8 cellular contexts compared by ENCODE assay signal in genomic region chr4:6658635-6659075, GRCh38. TPM values are rescaled to one million over a fixed set of nuclear protein-coding genes. Genes with fewer than 3 reads are reported as not detected.
DNase-seq lines count a peak whose midpoint lies in the region; ATAC-seq and TF ChIP-seq lines count a peak whose summit lies in the region.

No MANE protein-coding gene starts in this region.

- DNase-seq in AG10803 (ENCODE audit: low read depth): peak; percentile 58
- peak; percentile 61 for DNase-seq in activated CD4-positive, CD25-positive, alpha-beta regulatory T cell treated with anti-CD3 and anti-CD28 coated beads, Interleukin-2, amount 50 U/mL, for 72 hours
- DNase-seq in coronary artery (ENCODE audit: low spot score): peak; percentile 77
- no peak for DNase-seq in mesendoderm
- peak; percentile 39 for DNase-seq in stimulated activated naive B cell treated with anti-CD40 and anti-IgM and Interleukin-4, amounts not matched to agents 10 μg/mL and 1 μg/mL and 100 μg/mL, for 72 hours
- DNase-seq in NCI-H524 (lab: John Stamatoyannopoulos, UW): no peak

- TF ChIP-seq CTCF in AG10803 (conservative IDR thresholded peaks at IDR 0.05; ENCODE audit: low read length) (no peak), coronary artery (IDR thresholded peaks at IDR 0.05) (no peak)

- peaks cover 5% of the 10 kb centered on the region for H3K27me3 ChIP-seq in mesendoderm (ENCODE audit: insufficient read depth, low read length, poor library complexity)

- WGBS in mesendoderm (ENCODE audit: extremely low coverage, insufficient coverage, low lambda C conversion rate): no CpG with 5 or more reads among the region's 52 CpGs

- H3K27ac ChIP-seq in coronary artery: peak overlapping the region; percentile 78 to 81
- no peak overlapping the region for H3K27ac ChIP-seq in mesendoderm (ENCODE audit: low read depth, low read length)

- H3K9me3 Mint-ChIP-seq in stimulated activated naive B cell treated with anti-CD40 and anti-IgM and Interleukin-4, amounts not matched to agents 10 μg/mL and 1 μg/mL and 100 μg/mL, for 72 hours: peaks cover 0 to 3% of the 10 kb centered on the region in 2 donors

- H3K9ac ChIP-seq in mesendoderm (ENCODE audit: low read length): peak overlapping the region; percentile 60

- no peak overlapping the region for H4K8ac ChIP-seq in mesendoderm (ENCODE audit: low read depth, low read length)

- H3K4me3 ChIP-seq in AG10803 (ENCODE audit: low read length): peak overlapping the region; percentile 44
- peak overlapping the region; percentile 72 for H3K4me3 ChIP-seq in coronary artery
- no peak overlapping the region for H3K4me3 ChIP-seq in mesendoderm (ENCODE audit: low read length)

- H3K4me3 Mint-ChIP-seq in stimulated activated naive B cell treated with anti-CD40 and anti-IgM and Interleukin-4, amounts not matched to agents 10 μg/mL and 1 μg/mL and 100 μg/mL, for 72 hours: peak overlapping the region; percentile 74 to 86

- H3K27me3 Mint-ChIP-seq in stimulated activated naive B cell treated with anti-CD40 and anti-IgM and Interleukin-4, amounts not matched to agents 10 μg/mL and 1 μg/mL and 100 μg/mL, for 72 hours: peaks cover 37 to 53% of the 10 kb centered on the region in 2 donors

- H3K4me2 ChIP-seq in mesendoderm (ENCODE audit: low read length): peak overlapping the region; percentile 39

- no peak overlapping the region for H2AK5ac ChIP-seq in mesendoderm (ENCODE audit: low read length)

- H3K18ac ChIP-seq in mesendoderm (ENCODE audit: low read length): no peak overlapping the region

- H3K79me1 ChIP-seq in mesendoderm (ENCODE audit: low read length): no peaks in the 10 kb centered on the region

- H3K4ac ChIP-seq in mesendoderm (ENCODE audit: low read depth, low read length): no peak overlapping the region

- H2BK5ac ChIP-seq in mesendoderm (ENCODE audit: low read length): no peak overlapping the region

- H2BK15ac ChIP-seq in mesendoderm (replicated peaks; ENCODE audit: low read depth): no peak overlapping the region

- H3K4me1 ChIP-seq in mesendoderm (ENCODE audit: control insufficient read depth, low read depth, low read length): no peaks in the 10 kb centered on the region

- no peak overlapping the region for H2BK120ac ChIP-seq in mesendoderm (ENCODE audit: low read depth, low read length)

- no peaks in the 10 kb centered on the region for H3K79me2 ChIP-seq in mesendoderm (ENCODE audit: control insufficient read depth, insufficient read depth, low read length)

- no peak overlapping the region for H3K23ac ChIP-seq in mesendoderm (ENCODE audit: low read length)

- peak overlapping the region; percentile 72 for H3K56ac ChIP-seq in mesendoderm (ENCODE audit: low read length)

- H3K36me3 Mint-ChIP-seq in stimulated activated naive B cell treated with anti-CD40 and anti-IgM and Interleukin-4, amounts not matched to agents 10 μg/mL and 1 μg/mL and 100 μg/mL, for 72 hours: peaks cover 2 to 4% of the 10 kb centered on the region in 2 donors

- H3K27ac Mint-ChIP-seq in stimulated activated naive B cell treated with anti-CD40 and anti-IgM and Interleukin-4, amounts not matched to agents 10 μg/mL and 1 μg/mL and 100 μg/mL, for 72 hours: no peak overlapping the region

- peaks cover 8 to 20% of the 10 kb centered on the region in 2 donors for H3K4me1 Mint-ChIP-seq in stimulated activated naive B cell treated with anti-CD40 and anti-IgM and Interleukin-4, amounts not matched to agents 10 μg/mL and 1 μg/mL and 100 μg/mL, for 72 hours

- ATAC-seq in stimulated activated naive B cell treated with anti-CD40 and anti-IgM and Interleukin-4, amounts not matched to agents 10 μg/mL and 1 μg/mL and 100 μg/mL, for 72 hours (replicated peaks): peak; percentile 81
- ATAC-seq in HG03135 (IDR thresholded peaks at IDR 0.05; ENCODE audit: unreplicated experiment) (no peak), HG02852 (IDR thresholded peaks at IDR 0.05; ENCODE audit: unreplicated experiment) (no peak)

- H4K5ac ChIP-seq in mesendoderm (ENCODE audit: low read length): no peak overlapping the region

- no peaks in the 10 kb centered on the region for H3K36me3 ChIP-seq in mesendoderm (ENCODE audit: control insufficient read depth, insufficient read depth, low read length)

RNA-seq across cellular contexts. Expression of gene MRFAP1, which starts 18.2 kb away (rescaled TPM):
- 311 TPM for polyA plus RNA-seq in mesendoderm (2013, experiment 1 of 2)
- polyA plus RNA-seq in mesendoderm (2013, experiment 2 of 2): 301 TPM

RNA-seq across cellular contexts. Expression of gene S100P, which starts 35.0 kb away (rescaled TPM):
- not detected for polyA plus RNA-seq in mesendoderm (2013, experiment 1 of 2)
- polyA plus RNA-seq in mesendoderm (2013, experiment 2 of 2): 0.35 TPM

RNA-seq across cellular contexts. Expression of gene MRFAP1L1, which starts 51.0 kb away (rescaled TPM):
- 51.6 TPM for polyA plus RNA-seq in mesendoderm (2013, experiment 1 of 2)
- 51.1 TPM for polyA plus RNA-seq in mesendoderm (2013, experiment 2 of 2)

RNA-seq across cellular contexts. Expression of gene BLOC1S4, which starts 57.3 kb away (rescaled TPM):
- 16.0 TPM for polyA plus RNA-seq in mesendoderm (2013, experiment 1 of 2)
- 15.6 TPM for polyA plus RNA-seq in mesendoderm (2013, experiment 2 of 2)

Comparison
In these comparisons a context has a peak if more than half of its experiments do, and no peak if none do; other contexts are left out.
1. DNase-seq: peak in AG10803 (single experiment), activated CD4-positive, CD25-positive, alpha-beta regulatory T cell treated with anti-CD3 and anti-CD28 coated beads, Interleukin-2, amount 50 U/mL, for 72 hours (single experiment), coronary artery (single experiment) and stimulated activated naive B cell treated with anti-CD40 and anti-IgM and Interleukin-4, amounts not matched to agents 10 μg/mL and 1 μg/mL and 100 μg/mL, for 72 hours (single experiment); none in mesendoderm (single experiment) and NCI-H524 (0 of 2).
2. ATAC-seq: peak in stimulated activated naive B cell treated with anti-CD40 and anti-IgM and Interleukin-4, amounts not matched to agents 10 μg/mL and 1 μg/mL and 100 μg/mL, for 72 hours (2 of 2); none in HG03135 (single experiment) and HG02852 (single experiment).